Comparison of ENCODE assay signal across 1 cellular context in genomic region chr11:59349657-59350056, GRCh38.
TF ChIP-seq lines count a peak whose summit lies in the region.
"Not testable (repeated sequence)": the region's sequence is repeated elsewhere in the genome, so short reads cannot be mapped to it uniquely, and the experiment has no call there.

No MANE protein-coding gene starts in this region.

TF ChIP-seq in HepG2, 621 proteins besides CTCF, POLR2A, EP300 and RAD21 (continued from another document):
- TF ChIP-seq ZNF574 (CRISPR knock-in tag; IDR thresholded peaks at IDR 0.05) (peak; percentile 47; the same call in 1 of the 2 replicates), MIXL1 (CRISPR knock-in tag; IDR thresholded peaks at IDR 0.05) (0 out of 2 replicates have a peak, but pooled peaks have one; percentile 15), GATAD2A (CRISPR knock-in tag; IDR thresholded peaks at IDR 0.05) (0 out of 2 replicates have a peak, but pooled peaks have one; percentile 17), RFX5 (IDR thresholded peaks at IDR 0.05; ENCODE audit: low read depth, low read length) (peak; percentile 28; the same call in 1 of the 2 replicates), ZNF281 (CRISPR knock-in tag; IDR thresholded peaks at IDR 0.05; ENCODE audit: borderline replicate concordance) (peak; percentile 97), FOXP4 (CRISPR knock-in tag; IDR thresholded peaks at IDR 0.05) (peak; percentile 76), ZNF350 (CRISPR knock-in tag; IDR thresholded peaks at IDR 0.05; ENCODE audit: borderline replicate concordance, low read depth) (0 out of 2 replicates have a peak, but pooled peaks have one; percentile 33), POGZ (CRISPR knock-in tag; IDR thresholded peaks at IDR 0.05) (peak; percentile 33; the same call in 1 of the 2 replicates), ZMYM4 (CRISPR knock-in tag; IDR thresholded peaks at IDR 0.05) (peak; percentile 58; the same call in 1 of the 2 replicates), SP5 (CRISPR knock-in tag; IDR thresholded peaks at IDR 0.05; ENCODE audit: borderline replicate concordance, low read depth) (peak; percentile 72; the same call in 1 of the 2 replicates), FOXP1 (CRISPR knock-in tag; IDR thresholded peaks at IDR 0.05) (peak; percentile 63), PAXIP1 (CRISPR knock-in tag; conservative IDR thresholded peaks at IDR 0.05) (0 out of 2 replicates have a peak, but pooled peaks have one; percentile 37), FOXJ3 (CRISPR knock-in tag; IDR thresholded peaks at IDR 0.05; ENCODE audit: borderline replicate concordance) (peak; percentile 78), YY1 (IDR thresholded peaks at IDR 0.05; ENCODE audit: insufficient read depth, insufficient replicate concordance, low read depth, low read length) (peak; percentile 60), ZNF614 (CRISPR knock-in tag; IDR thresholded peaks at IDR 0.05; ENCODE audit: borderline replicate concordance) (0 out of 2 replicates have a peak, but pooled peaks have one; percentile 17), FOXA3 (CRISPR knock-in tag; IDR thresholded peaks at IDR 0.05) (peak; percentile 88), HOXA3 (CRISPR knock-in tag; IDR thresholded peaks at IDR 0.05) (peak; percentile 31; the same call in 1 of the 2 replicates)
- TF ChIP-seq FOXP1 (IDR thresholded peaks at IDR 0.05) = not testable (repeated sequence)
